10 cellular contexts compared by ENCODE assay signal in genomic region chr14:71400821-71401447, GRCh38.
A peak's percentile ranks its signal among the peaks of the same experiment; 100 is the strongest.
DNase-seq lines count a peak whose midpoint lies in the region; ATAC-seq and TF ChIP-seq lines count a peak whose summit lies in the region.
"Had no signal": no experiment of that assay in that cellular context is flagged by ENCODE, and none has a peak within 500 bp of the region (broad histone marks: within the 10 kb centered on the region; RNA-seq: fewer than 3 reads in every experiment).

No MANE protein-coding gene starts in this region.

- H3K9me3 ChIP-seq in CD8-positive, alpha-beta memory T cell (ENCODE audit: low read length) = no peaks in the 10 kb centered on the region
- H3K9me3 ChIP-seq in lower lobe of right lung = no peaks in the 10 kb centered on the region
- no peaks in the 10 kb centered on the region for H3K9me3 ChIP-seq in thyroid gland
- H3K9me3 ChIP-seq: pancreas had no signal

- CTCF ChIA-PET in CD8-positive, alpha-beta memory T cell (lab: Charles Lee) = no interaction called here

- ATAC-seq in GM23338 (no peak), lower lobe of right lung (peak; percentile 25 to 36), HG03342 (IDR thresholded peaks at IDR 0.05; ENCODE audit: unreplicated experiment) (no peak)
- ATAC-seq in activated T-helper 17 cell treated with anti-CD3 and anti-CD28 coated beads, Interleukin-2, amount 50 U/mL, for 72 hours (replicated peaks) = no peak
- ATAC-seq: pancreas had no signal

- TF ChIP-seq CTCF in GM23338 (conservative IDR thresholded peaks at IDR 0.05; ENCODE audit: low read depth in 2 of 2) = no peak
- no peak for TF ChIP-seq CTCF in lower lobe of right lung (IDR thresholded peaks at IDR 0.05)
- TF ChIP-seq CTCF in thyroid gland (IDR thresholded peaks at IDR 0.05) = no peak

- H3K36me3 Mint-ChIP-seq in CD8-positive, alpha-beta memory T cell = peaks cover 0 to 3% (median 0%) of the 10 kb centered on the region in 3 donors
- H3K36me3 Mint-ChIP-seq in GM23338 (ENCODE audit: low read depth) = peaks cover 9% of the 10 kb centered on the region
- no peaks in the 10 kb centered on the region for H3K36me3 Mint-ChIP-seq in activated T-helper 17 cell treated with anti-CD3 and anti-CD28 coated beads, Interleukin-2, amount 50 U/mL, for 72 hours (ENCODE audit: low read depth)

- H3K9me3 Mint-ChIP-seq in CD8-positive, alpha-beta memory T cell = no peaks in the 10 kb centered on the region
- no peaks in the 10 kb centered on the region for H3K9me3 Mint-ChIP-seq in GM23338
- H3K9me3 Mint-ChIP-seq in activated T-helper 17 cell treated with anti-CD3 and anti-CD28 coated beads, Interleukin-2, amount 50 U/mL, for 72 hours = no peaks in the 10 kb centered on the region

- WGBS in thyroid gland, 2 donors = 53 to 54% methylated on average over 3 of the region's 3 CpGs

- H3F3A ChIP-seq in GM23338 (replicated peaks; ENCODE audit: low read depth) = no peaks in the 10 kb centered on the region

- H3K4me3 Mint-ChIP-seq in CD8-positive, alpha-beta memory T cell = no peak overlapping the region
- H3K4me3 Mint-ChIP-seq in GM23338 = no peak overlapping the region
- H3K4me3 Mint-ChIP-seq in activated T-helper 17 cell treated with anti-CD3 and anti-CD28 coated beads, Interleukin-2, amount 50 U/mL, for 72 hours = peak overlapping the region; percentile 8

- no peaks in the 10 kb centered on the region for H3K27me3 ChIP-seq in CD8-positive, alpha-beta memory T cell (ENCODE audit: insufficient read depth, low read length, poor library complexity, severe bottlenecking)
- no peaks in the 10 kb centered on the region for H3K27me3 ChIP-seq in GM23338 (ENCODE audit: insufficient read depth)
- H3K27me3 ChIP-seq in lower lobe of right lung (ENCODE audit: low read depth) = no peaks in the 10 kb centered on the region
- no peaks in the 10 kb centered on the region for H3K27me3 ChIP-seq in thyroid gland
- H3K27me3 ChIP-seq: pancreas had no signal

- no peaks in the 10 kb centered on the region for H3K36me3 ChIP-seq in CD8-positive, alpha-beta memory T cell (ENCODE audit: insufficient read depth, low read length)
- no peaks in the 10 kb centered on the region for H3K36me3 ChIP-seq in GM23338 (ENCODE audit: insufficient read depth)
- H3K36me3 ChIP-seq in lower lobe of right lung = no peaks in the 10 kb centered on the region
- H3K36me3 ChIP-seq in thyroid gland = no peaks in the 10 kb centered on the region
- H3K36me3 ChIP-seq: pancreas had no signal

- no peak overlapping the region for H2AFZ ChIP-seq in GM23338

- no peaks in the 10 kb centered on the region; the same call in none of the 2 replicates for H4K20me1 ChIP-seq in GM23338 (replicated peaks; ENCODE audit: insufficient read depth)

- H3K4me2 ChIP-seq in GM23338 = no peak overlapping the region

- POLR2A ChIA-PET in CD8-positive, alpha-beta memory T cell (lab: Charles Lee) = no interaction called here

- H3K79me2 ChIP-seq in GM23338 (replicated peaks; ENCODE audit: insufficient read depth) = peaks cover 83% of the 10 kb centered on the region

- peaks cover 31 to 42% (median 42%) of the 10 kb centered on the region in 3 donors for H3K4me1 Mint-ChIP-seq in CD8-positive, alpha-beta memory T cell
- peaks cover 16% of the 10 kb centered on the region for H3K4me1 Mint-ChIP-seq in GM23338
- H3K4me1 Mint-ChIP-seq in activated T-helper 17 cell treated with anti-CD3 and anti-CD28 coated beads, Interleukin-2, amount 50 U/mL, for 72 hours = peaks cover 24% of the 10 kb centered on the region

- DNase-seq in CD8-positive, alpha-beta memory T cell = peak in 1 of 5 donors; percentile 9
- DNase-seq in GM23338 (ENCODE audit: low spot score) = no peak
- no peak for DNase-seq in lower lobe of right lung
- no peak for DNase-seq in thyroid gland
- no peak for DNase-seq in AG08396 (ENCODE audit: low spot score)
- no peak for DNase-seq in hypothalamus (lab: John Stamatoyannopoulos, UW)
- DNase-seq: activated CD4-positive, alpha-beta T cell treated with anti-CD3 and anti-CD28 coated beads for 1 hour; pancreas had no signal

- intact Hi-C loops in lower lobe of right lung (cut with DNase I) = no loop called here
- intact Hi-C loops in thyroid gland (cut with DNase I) = no loop called here

- TF ChIP-seq POLR2A in thyroid gland (IDR thresholded peaks at IDR 0.05) = no peak

- no peaks in the 10 kb centered on the region for H3K27me3 Mint-ChIP-seq in CD8-positive, alpha-beta memory T cell
- peaks cover 1% of the 10 kb centered on the region for H3K27me3 Mint-ChIP-seq in GM23338 (ENCODE audit: insufficient read depth, low read depth, poor library complexity)
- no peaks in the 10 kb centered on the region for H3K27me3 Mint-ChIP-seq in activated T-helper 17 cell treated with anti-CD3 and anti-CD28 coated beads, Interleukin-2, amount 50 U/mL, for 72 hours

- H3K4me3 ChIP-seq in CD8-positive, alpha-beta memory T cell (ENCODE audit: low read length) = no peak overlapping the region
- no peak overlapping the region for H3K4me3 ChIP-seq in GM23338
- no peak overlapping the region for H3K4me3 ChIP-seq in lower lobe of right lung
- no peak overlapping the region for H3K4me3 ChIP-seq in thyroid gland (replicated peaks in 1 of 3)
- H3K4me3 ChIP-seq: pancreas had no signal

- H3K9me2 ChIP-seq in GM23338 (ENCODE audit: insufficient read depth) = no peaks in the 10 kb centered on the region

- no peak overlapping the region for H3K27ac ChIP-seq in CD8-positive, alpha-beta memory T cell (ENCODE audit: low read depth, low read length)
- no peak overlapping the region for H3K27ac ChIP-seq in GM23338 (ENCODE audit: low read depth)
- H3K27ac ChIP-seq in lower lobe of right lung = no peak overlapping the region
- H3K27ac ChIP-seq in thyroid gland = no peak overlapping the region
- H3K27ac ChIP-seq: pancreas had no signal

- peaks cover 28% of the 10 kb centered on the region for H3K4me1 ChIP-seq in CD8-positive, alpha-beta memory T cell (ENCODE audit: insufficient read depth, low read length)
- H3K4me1 ChIP-seq in GM23338 (ENCODE audit: insufficient read depth) (peaks cover 4% of the 10 kb centered on the region), lower lobe of right lung (peaks cover 29% of the 10 kb centered on the region), thyroid gland (peaks cover 0 to 6% of the 10 kb centered on the region in 2 donors)

- H3K27ac Mint-ChIP-seq in CD8-positive, alpha-beta memory T cell = peak overlapping the region in 5 of 8 donors; percentile 8 to 58 (median 24)
- H3K27ac Mint-ChIP-seq in GM23338 = 0 out of 2 replicates have a peak overlapping the region, but pooled peaks have one; percentile 38
- peak overlapping the region; percentile 82 for H3K27ac Mint-ChIP-seq in activated T-helper 17 cell treated with anti-CD3 and anti-CD28 coated beads, Interleukin-2, amount 50 U/mL, for 72 hours

TF ChIP-seq in GM23338, 12 proteins besides CTCF, POLR2A, EP300 and RAD21 (continues in another document):
- no peak for TF ChIP-seq ZNF462 (CRISPR knock-in tag; IDR thresholded peaks at IDR 0.05)

Comparison
In these comparisons a context has a peak if more than half of its experiments do, and no peak if none do; other contexts are left out.
1. H3K27ac Mint-ChIP-seq: peak in every context shown above with its lines; median percentile 82 in activated T-helper 17 cell treated with anti-CD3 and anti-CD28 coated beads, Interleukin-2, amount 50 U/mL, for 72 hours; 38 in GM23338; 24 in CD8-positive, alpha-beta memory T cell.
2. ATAC-seq: peak in lower lobe of right lung (2 of 2); none in GM23338 (single experiment), activated T-helper 17 cell treated with anti-CD3 and anti-CD28 coated beads, Interleukin-2, amount 50 U/mL, for 72 hours (single experiment) and HG03342 (single experiment).